Comparison of ENCODE assay signal across 21 cellular contexts in genomic region chr6:169830876-169831275, GRCh38.
DNase-seq lines count a peak whose midpoint lies in the region; ATAC-seq and TF ChIP-seq lines count a peak whose summit lies in the region.
"Had no signal": no experiment of that assay in that cellular context is flagged by ENCODE, and none has a peak within 500 bp of the region (broad histone marks: within the 10 kb centered on the region; RNA-seq: fewer than 3 reads in every experiment).

No MANE protein-coding gene starts in this region.

- H3K4me3 ChIP-seq in PC-3 (ENCODE audit: low read length) (no peak overlapping the region), upper lobe of right lung (no peak overlapping the region)
- H3K4me3 ChIP-seq: heart right ventricle, lower lobe of right lung had no signal

- H3K79me2 ChIP-seq in PC-3 (ENCODE audit: low read length): no peaks in the 10 kb centered on the region

- intact Hi-C loops in activated CD8-positive, alpha-beta T cell treated with anti-CD3 and anti-CD28 coated beads for 36 hours (cut with micrococcal nuclease): loop anchor here (5.0 to 10.0 kb wide), 2 partner anchors 101 to 694 kb away; no protein-coding TSS in a partner anchor
- intact Hi-C loops in PC-3 (cut with micrococcal nuclease): loop anchor here (1.0 to 5.0 kb wide), 2 partner anchors 462 to 686 kb away; no protein-coding TSS in a partner anchor
- intact Hi-C loops in upper lobe of right lung (cut with DNase I): no loop called here
- intact Hi-C loops in Right ventricle myocardium superior (cut with DNase I): loop anchor here (2.0 to 5.0 kb wide), 2 partner anchors 461 to 698 kb away; partner anchors contain the start of gene DLL1

- H3K27me3 Mint-ChIP-seq in activated CD8-positive, alpha-beta T cell treated with anti-CD3 and anti-CD28 coated beads, Interleukin-2, amount 10 ng/mL, durations not matched to agents 7 days and 5 days (ENCODE audit: low read depth): peaks cover 50% of the 10 kb centered on the region
- peaks cover 24% of the 10 kb centered on the region for H3K27me3 Mint-ChIP-seq in activated CD8-positive, alpha-beta T cell treated with anti-CD3 and anti-CD28 coated beads for 36 hours
- peaks cover 38 to 61% of the 10 kb centered on the region in 2 donors for H3K27me3 Mint-ChIP-seq in T-cell

- H3K27ac ChIP-seq in PC-3 (ENCODE audit: low read length) (no peak overlapping the region), upper lobe of right lung (no peak overlapping the region)
- H3K27ac ChIP-seq: heart right ventricle, lower lobe of right lung had no signal

- CTCF ChIA-PET in activated CD8-positive, alpha-beta T cell treated with anti-CD3 and anti-CD28 coated beads, Interleukin-2, amount 10 ng/mL, durations not matched to agents 7 days and 5 days (lab: Charles Lee): interaction anchor here (0.8 to 3.0 kb wide), 23 partner anchors 9 to 734 kb away, joined by 3 to 37 read pairs (median 9); no protein-coding TSS in a partner anchor
- CTCF ChIA-PET in activated CD8-positive, alpha-beta T cell treated with anti-CD3 and anti-CD28 coated beads for 36 hours (lab: Charles Lee): interaction anchor here (0.8 to 4.9 kb wide), 29 partner anchors 8 to 698 kb away, joined by 3 to 47 read pairs (median 10); partner anchors contain the start of gene DLL1
- CTCF ChIA-PET in PC-3 (lab: Charles Lee): no interaction called here
- CTCF ChIA-PET in T-cell (lab: Charles Lee): interaction anchor here in 1 of 2 donors (0.9 to 2.1 kb wide), 2 partner anchors 686 to 699 kb away, joined by 4 to 10 read pairs; no protein-coding TSS in a partner anchor

- H3K4me3 Mint-ChIP-seq in activated CD8-positive, alpha-beta T cell treated with anti-CD3 and anti-CD28 coated beads, Interleukin-2, amount 10 ng/mL, durations not matched to agents 7 days and 5 days: no peak overlapping the region
- no peak overlapping the region for H3K4me3 Mint-ChIP-seq in activated CD8-positive, alpha-beta T cell treated with anti-CD3 and anti-CD28 coated beads for 36 hours
- no peak overlapping the region for H3K4me3 Mint-ChIP-seq in T-cell
- H3K4me3 Mint-ChIP-seq: activated naive CD8-positive, alpha-beta T cell; CD4-positive, alpha-beta T cell; effector memory CD8-positive, alpha-beta T cell; H9; IgD-negative memory B cell; neural crest cell; stimulated activated naive B cell treated with anti-CD40 and anti-IgM and Interleukin-4, amounts not matched to agents 10 μg/mL and 1 μg/mL and 100 μg/mL, for 72 hours had no signal

- no peak overlapping the region for H2AFZ ChIP-seq in PC-3 (ENCODE audit: low read length)

- no TSS peak for BruUV-seq in PC-3 (replicated peaks; lab: Mats Ljungman, UMichigan)

- POLR2A ChIA-PET in activated CD8-positive, alpha-beta T cell treated with anti-CD3 and anti-CD28 coated beads, Interleukin-2, amount 10 ng/mL, durations not matched to agents 7 days and 5 days (lab: Charles Lee): no interaction called here
- POLR2A ChIA-PET in activated CD8-positive, alpha-beta T cell treated with anti-CD3 and anti-CD28 coated beads for 36 hours (lab: Charles Lee): interaction anchor here (1.2 kb wide), 1 partner anchor 79 kb away, joined by 3 read pairs; no protein-coding TSS in a partner anchor
- POLR2A ChIA-PET in PC-3 (lab: Charles Lee; ENCODE audit: unreplicated experiment) (no interaction called here), T-cell (lab: Charles Lee) (no interaction called here)

- no peaks in the 10 kb centered on the region for H4K20me1 ChIP-seq in PC-3 (ENCODE audit: low read length)

- H3K27ac Mint-ChIP-seq in activated CD8-positive, alpha-beta T cell treated with anti-CD3 and anti-CD28 coated beads, Interleukin-2, amount 10 ng/mL, durations not matched to agents 7 days and 5 days: no peak overlapping the region
- no peak overlapping the region for H3K27ac Mint-ChIP-seq in activated CD8-positive, alpha-beta T cell treated with anti-CD3 and anti-CD28 coated beads for 36 hours
- H3K27ac Mint-ChIP-seq in T-cell: no peak overlapping the region
- H3K27ac Mint-ChIP-seq: activated naive CD8-positive, alpha-beta T cell; activated T-helper 2 cell treated with anti-CD3 and anti-CD28 coated beads, Interferon-gamma antibody, Interleukin-2, Interleukin-4, amounts not matched to agents 10 μg/mL and 5 μg/mL and 100 μg/mL, durations not matched to agents 14 hours and 24 hours and 36 hours; CD4-positive, alpha-beta T cell; effector memory CD8-positive, alpha-beta T cell; H9; IgD-negative memory B cell; stimulated activated naive B cell treated with anti-CD40 and anti-IgM and Interleukin-4, amounts not matched to agents 10 μg/mL and 1 μg/mL and 100 μg/mL, for 72 hours had no signal

- H3K4me2 ChIP-seq in PC-3 (ENCODE audit: low read length): no peak overlapping the region

- no peak overlapping the region for H3K9ac ChIP-seq in PC-3 (ENCODE audit: low read length)

- H3K4me1 ChIP-seq in PC-3 (ENCODE audit: insufficient read depth, low read length) (peaks cover 13% of the 10 kb centered on the region; the same call in 1 of the 2 replicates), upper lobe of right lung (peaks cover 6% of the 10 kb centered on the region)

- H3K9me3 Mint-ChIP-seq in activated CD8-positive, alpha-beta T cell treated with anti-CD3 and anti-CD28 coated beads, Interleukin-2, amount 10 ng/mL, durations not matched to agents 7 days and 5 days (ENCODE audit: insufficient read depth): no peaks in the 10 kb centered on the region
- peaks cover 4% of the 10 kb centered on the region for H3K9me3 Mint-ChIP-seq in activated CD8-positive, alpha-beta T cell treated with anti-CD3 and anti-CD28 coated beads for 36 hours
- peaks cover 0 to 8% (median 5%) of the 10 kb centered on the region in 3 donors for H3K9me3 Mint-ChIP-seq in T-cell
- H3K9me3 Mint-ChIP-seq: activated T-helper 2 cell treated with anti-CD3 and anti-CD28 coated beads, Interferon-gamma antibody, Interleukin-2, Interleukin-4, amounts not matched to agents 10 μg/mL and 5 μg/mL and 100 μg/mL, durations not matched to agents 14 hours and 24 hours and 36 hours; neural crest cell had no signal

- H3K27me3 ChIP-seq in PC-3 (ENCODE audit: low read length) (peaks cover 5% of the 10 kb centered on the region; the same call in 1 of the 2 replicates), upper lobe of right lung (peaks cover 6% of the 10 kb centered on the region)

- peak; percentile 14 for DNase-seq in activated CD8-positive, alpha-beta T cell treated with anti-CD3 and anti-CD28 coated beads, Interleukin-2, amount 10 ng/mL, durations not matched to agents 7 days and 5 days
- no peak for DNase-seq in activated CD8-positive, alpha-beta T cell treated with anti-CD3 and anti-CD28 coated beads for 36 hours
- DNase-seq in PC-3: peak; percentile 8
- peak; percentile 57 for DNase-seq in iPS-NIHi11 (ENCODE audit: low spot score)
- DNase-seq in upper lobe of right lung: peak; percentile 49
- DNase-seq in putamen (ENCODE audit: low spot score): no peak
- no peak for DNase-seq in Right ventricle myocardium superior
- DNase-seq in T-cell: no peak
- DNase-seq: cortex of kidney, SIG-M5, T1000 had no signal

- H3K36me3 ChIP-seq in PC-3 (ENCODE audit: low read depth, low read length) (no peaks in the 10 kb centered on the region), upper lobe of right lung (no peaks in the 10 kb centered on the region)
- H3K36me3 ChIP-seq: heart right ventricle, lower lobe of right lung had no signal

- no peaks in the 10 kb centered on the region for H3K9me2 ChIP-seq in PC-3 (replicated peaks; ENCODE audit: low read length)

- no peaks in the 10 kb centered on the region for H3F3A ChIP-seq in PC-3 (ENCODE audit: low read length, unreplicated experiment)

- no peaks in the 10 kb centered on the region for H3K9me3 ChIP-seq in PC-3 (ENCODE audit: low read length)
- no peaks in the 10 kb centered on the region for H3K9me3 ChIP-seq in upper lobe of right lung
- H3K9me3 ChIP-seq: lower lobe of right lung had no signal

- no peaks in the 10 kb centered on the region for H3K36me3 Mint-ChIP-seq in activated CD8-positive, alpha-beta T cell treated with anti-CD3 and anti-CD28 coated beads, Interleukin-2, amount 10 ng/mL, durations not matched to agents 7 days and 5 days (ENCODE audit: low read depth)
- H3K36me3 Mint-ChIP-seq in activated CD8-positive, alpha-beta T cell treated with anti-CD3 and anti-CD28 coated beads for 36 hours (ENCODE audit: low read depth): no peaks in the 10 kb centered on the region
- no peaks in the 10 kb centered on the region for H3K36me3 Mint-ChIP-seq in T-cell
- H3K36me3 Mint-ChIP-seq: activated naive CD8-positive, alpha-beta T cell had no signal

- peaks cover 4% of the 10 kb centered on the region for H3K4me1 Mint-ChIP-seq in activated CD8-positive, alpha-beta T cell treated with anti-CD3 and anti-CD28 coated beads, Interleukin-2, amount 10 ng/mL, durations not matched to agents 7 days and 5 days (ENCODE audit: low read depth)
- peaks cover 2% of the 10 kb centered on the region for H3K4me1 Mint-ChIP-seq in activated CD8-positive, alpha-beta T cell treated with anti-CD3 and anti-CD28 coated beads for 36 hours (ENCODE audit: low read depth)
- peaks cover 0 to 2% (median 0%) of the 10 kb centered on the region in 3 donors for H3K4me1 Mint-ChIP-seq in T-cell

- ATAC-seq in activated CD8-positive, alpha-beta T cell treated with anti-CD3 and anti-CD28 coated beads, Interleukin-2, amount 10 ng/mL, durations not matched to agents 7 days and 5 days: no peak
- ATAC-seq in activated CD8-positive, alpha-beta T cell treated with anti-CD3 and anti-CD28 coated beads for 36 hours: no peak
- ATAC-seq in PC-3 (no peak), upper lobe of right lung (no peak), Right ventricle myocardium superior (ENCODE audit: poor library complexity) (no peak), T-cell (replicated peaks in 1 of 4) (no peak)

- no peak for TF ChIP-seq CTCF in activated CD8-positive, alpha-beta T cell treated with anti-CD3 and anti-CD28 coated beads for 36 hours (IDR thresholded peaks at IDR 0.05)
- TF ChIP-seq CTCF in PC-3 (conservative IDR thresholded peaks at IDR 0.05; ENCODE audit: low read depth, low read length): no peak
- TF ChIP-seq CTCF in upper lobe of right lung (IDR thresholded peaks at IDR 0.05): no peak

Comparison
In these comparisons a context has a peak if more than half of its experiments do, and no peak if none do; other contexts are left out.
1. DNase-seq: peak in activated CD8-positive, alpha-beta T cell treated with anti-CD3 and anti-CD28 coated beads, Interleukin-2, amount 10 ng/mL, durations not matched to agents 7 days and 5 days (single experiment), PC-3 (single experiment), iPS-NIHi11 (single experiment) and upper lobe of right lung (single experiment); none in activated CD8-positive, alpha-beta T cell treated with anti-CD3 and anti-CD28 coated beads for 36 hours (single experiment), putamen (single experiment), Right ventricle myocardium superior (single experiment) and T-cell (0 of 34).